Comparison of ENCODE assay signal across 18 cellular contexts in the genomic region with DNA sequence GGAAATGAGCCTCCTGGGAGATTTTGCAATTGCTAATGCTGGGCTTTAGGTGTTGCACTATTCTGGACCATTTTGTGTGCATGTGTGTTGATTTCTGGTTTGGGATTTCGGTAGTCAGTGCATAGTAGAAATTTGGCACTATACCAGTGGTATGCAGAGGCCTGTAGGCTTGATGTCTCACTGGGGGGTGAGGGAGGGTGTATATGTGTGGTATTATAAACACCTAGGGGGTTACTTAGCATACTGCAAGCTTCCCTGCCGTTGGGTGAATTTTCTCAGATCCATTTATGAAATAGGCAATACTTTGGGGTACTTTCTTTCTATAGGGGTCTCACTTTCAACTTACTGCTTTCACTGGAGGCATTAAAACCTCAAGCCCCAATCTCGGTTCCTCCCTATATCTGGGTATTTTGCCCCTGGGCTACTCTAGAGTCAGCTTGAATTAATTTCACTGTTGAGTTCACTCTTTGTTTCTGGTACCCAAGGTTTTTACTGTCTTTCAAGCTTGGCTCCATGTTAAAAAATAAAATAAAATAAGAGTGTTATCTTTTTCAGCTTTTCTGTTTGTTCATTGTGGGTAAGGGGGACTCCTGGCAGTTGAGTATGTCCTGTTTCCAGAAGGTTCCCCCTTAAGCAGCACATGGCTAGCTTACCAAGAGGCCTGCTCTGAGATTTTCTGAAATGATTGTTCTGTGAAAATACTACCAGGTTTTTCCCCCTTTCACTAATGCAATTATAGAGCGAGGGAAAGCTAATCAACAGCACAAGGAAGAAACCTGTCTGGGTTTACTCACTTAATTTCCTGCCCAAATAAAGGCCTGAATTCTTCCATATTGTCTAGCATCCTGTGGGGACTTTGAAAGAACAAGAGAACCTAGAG. TPM values are rescaled to one million over a fixed set of nuclear protein-coding genes. Genes with fewer than 3 reads are reported as not detected.
DNase-seq lines count a peak whose midpoint lies in the region; ATAC-seq and TF ChIP-seq lines count a peak whose summit lies in the region.
"Had no signal": no experiment of that assay in that cellular context is flagged by ENCODE, and none has a peak within 500 bp of the region (broad histone marks: within the 10 kb centered on the region; RNA-seq: fewer than 3 reads in every experiment).

No MANE protein-coding gene starts in this region.

- peaks cover 67% of the 10 kb centered on the region for H3K4me1 Mint-ChIP-seq in mesothelial cell of epicardium
- H3K4me1 Mint-ChIP-seq: activated CD8-positive, alpha-beta memory T cell treated with anti-CD3 and anti-CD28 coated beads, Interleukin-2, amount 10 ng/mL, durations not matched to agents 7 days and 5 days had no signal

- no peak for TF ChIP-seq POLR2A in sigmoid colon (IDR thresholded peaks at IDR 0.05)

- H3K36me3 ChIP-seq in H7 (replicated peaks; ENCODE audit: control insufficient read depth, insufficient read depth, low read length) (no peaks in the 10 kb centered on the region), sigmoid colon (no peaks in the 10 kb centered on the region)
- H3K36me3 ChIP-seq: tibial nerve had no signal

- H3K4me1 ChIP-seq in sigmoid colon: peaks cover 0 to 16% (median 11%) of the 10 kb centered on the region in 4 donors
- H3K4me1 ChIP-seq: BLaER1 treated with 17β-estradiol and CSF1 and Interleukin-3, amounts not matched to agents 10 nM and 100 nM; foreskin keratinocyte had no signal

- H3K9me3 Mint-ChIP-seq in mesothelial cell of epicardium: peaks cover 9% of the 10 kb centered on the region
- H3K9me3 Mint-ChIP-seq: T-helper 1 cell treated with Interleukin-12 subunit alpha and Interleukin-12 subunit beta and Interleukin-4 antibody, amounts not matched to agents 30 μg/mL and 1 μg/mL, for 36 hours had no signal

- H3K4me3 ChIP-seq in H7 (ENCODE audit: insufficient read depth, low read depth, low read length) (no peak overlapping the region), sigmoid colon (no peak overlapping the region)
- H3K4me3 ChIP-seq: BLaER1 treated with 17β-estradiol and CSF1 and Interleukin-3, amounts not matched to agents 10 nM and 100 nM; tibial nerve had no signal

- intact Hi-C loops in sigmoid colon (cut with DNase I): no loop called here

- no peak for TF ChIP-seq EP300 in sigmoid colon (IDR thresholded peaks at IDR 0.05)

- H3K27me3 ChIP-seq in H7 (ENCODE audit: control insufficient read depth, insufficient read depth, low read length) (no peaks in the 10 kb centered on the region), sigmoid colon (no peaks in the 10 kb centered on the region)
- H3K27me3 ChIP-seq: BLaER1 treated with 17β-estradiol and CSF1 and Interleukin-3, amounts not matched to agents 10 nM and 100 nM; foreskin keratinocyte; tibial nerve had no signal

- DNase-seq in mesothelial cell of epicardium (ENCODE audit: low spot score in 2 of 2, unreplicated experiment in 2 of 2) (no peak), H7 (no peak), sigmoid colon (no peak), Kasumi-1 (lab: John Stamatoyannopoulos, UW) (no peak)
- DNase-seq: activated CD8-positive, alpha-beta memory T cell treated with anti-CD3 and anti-CD28 coated beads, Interleukin-2, amount 10 ng/mL, durations not matched to agents 7 days and 5 days; aorta; foreskin keratinocyte; NCI-H748 treated with DMSO at 0.1 percent for 48 hours; stimulated activated CD4-positive, alpha-beta T cell treated with anti-CD3 and anti-CD28 coated beads, Interleukin-4, amount 100 ng/mL, for 4 hours had no signal

- peaks cover 9% of the 10 kb centered on the region for H3K36me3 Mint-ChIP-seq in mesothelial cell of epicardium
- H3K36me3 Mint-ChIP-seq: activated CD8-positive, alpha-beta memory T cell treated with anti-CD3 and anti-CD28 coated beads, Interleukin-2, amount 10 ng/mL, durations not matched to agents 7 days and 5 days had no signal

- peak overlapping the region; percentile 81 for H3K27ac Mint-ChIP-seq in mesothelial cell of epicardium
- H3K27ac Mint-ChIP-seq: activated CD8-positive, alpha-beta memory T cell treated with anti-CD3 and anti-CD28 coated beads, Interleukin-2, amount 10 ng/mL, durations not matched to agents 7 days and 5 days; T-helper 1 cell treated with Interleukin-12 subunit alpha and Interleukin-12 subunit beta and Interleukin-4 antibody, amounts not matched to agents 30 μg/mL and 1 μg/mL, for 36 hours had no signal

- 84 to 86% methylated on average over 4 of the region's 4 CpGs for WGBS in sigmoid colon, 2 donors

- ATAC-seq in GM19043 (IDR thresholded peaks at IDR 0.05; ENCODE audit: low read depth, unreplicated experiment) (peak; percentile 71), GM21786 (IDR thresholded peaks at IDR 0.05; ENCODE audit: unreplicated experiment) (peak; percentile 76), HG03175 (IDR thresholded peaks at IDR 0.05; ENCODE audit: unreplicated experiment) (peak; percentile 53), HG03520 (IDR thresholded peaks at IDR 0.05; ENCODE audit: unreplicated experiment) (no peak)
- ATAC-seq: activated CD8-positive, alpha-beta memory T cell treated with anti-CD3 and anti-CD28 coated beads, Interleukin-2, amount 10 ng/mL, durations not matched to agents 7 days and 5 days; foreskin keratinocyte; left lobe of liver had no signal

- H3K27ac ChIP-seq in sigmoid colon: no peak overlapping the region
- H3K27ac ChIP-seq: BLaER1 treated with 17β-estradiol and CSF1 and Interleukin-3, amounts not matched to agents 10 nM and 100 nM; foreskin keratinocyte; RWPE1 had no signal

- TF ChIP-seq CTCF in mesothelial cell of epicardium (IDR thresholded peaks at IDR 0.05; ENCODE audit: unreplicated experiment) (no peak), sigmoid colon (IDR thresholded peaks at IDR 0.05) (no peak)

- H3K4me3 Mint-ChIP-seq in mesothelial cell of epicardium: no peak overlapping the region
- H3K4me3 Mint-ChIP-seq: activated CD8-positive, alpha-beta memory T cell treated with anti-CD3 and anti-CD28 coated beads, Interleukin-2, amount 10 ng/mL, durations not matched to agents 7 days and 5 days; T-helper 1 cell treated with Interleukin-12 subunit alpha and Interleukin-12 subunit beta and Interleukin-4 antibody, amounts not matched to agents 30 μg/mL and 1 μg/mL, for 36 hours had no signal

- no peaks in the 10 kb centered on the region for H3K9me3 ChIP-seq in sigmoid colon
- H3K9me3 ChIP-seq: BLaER1 treated with 17β-estradiol and CSF1 and Interleukin-3, amounts not matched to agents 10 nM and 100 nM; tibial nerve had no signal

- no peaks in the 10 kb centered on the region for H3K27me3 Mint-ChIP-seq in mesothelial cell of epicardium (ENCODE audit: low read depth)

RNA-seq across cellular contexts. Expression of a gene that starts 45.8 kb away (rescaled TPM):
- total RNA-seq in mesothelial cell of epicardium: 65.8 to 73.8 TPM (median 69.1 TPM) in 3 replicates
- 6.9 and 9.4 TPM in 2 replicates for total RNA-seq in H7 (2014; rRNA removed; shearing (Covaris generic))
- total RNA-seq in sigmoid colon: 10 to 100 TPM in 2 of 4 donors, 1 to 10 TPM in 2; 4.1 to 11.6 (median 9.2) TPM
- 10 to 100 TPM; 26.7 to 33.5 (median 30.6) TPM for polyA plus RNA-seq in sigmoid colon
